In the genomic region with DNA sequence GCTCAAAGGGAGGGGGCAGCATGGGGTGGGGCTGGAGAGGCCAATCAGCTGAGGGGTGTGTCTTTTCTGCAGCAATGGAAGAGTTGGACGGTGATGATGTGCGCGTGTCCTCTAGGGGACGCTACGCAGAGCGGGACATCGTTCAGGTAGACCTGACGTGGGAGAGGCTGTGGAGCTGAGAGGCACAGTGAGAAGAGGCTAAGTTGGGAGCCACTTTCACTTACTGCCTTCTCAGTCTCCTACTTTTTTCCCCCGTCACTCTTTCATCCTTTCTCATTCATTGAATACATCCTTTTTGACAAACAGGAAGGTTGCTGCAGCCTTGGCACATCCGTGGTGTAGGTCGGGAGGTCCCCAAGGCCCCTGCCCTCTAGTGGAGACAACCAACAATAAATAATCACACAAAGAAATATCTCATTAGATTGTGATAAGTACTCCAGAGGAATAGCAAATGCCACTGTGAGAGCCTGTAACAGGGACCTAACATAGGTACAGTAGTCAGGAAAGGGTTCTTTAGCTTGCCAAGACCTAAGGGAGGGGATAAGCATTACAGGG, we compare ENCODE assay signal across 1 cellular context.
TF ChIP-seq lines count a peak whose summit lies in the region.

No MANE protein-coding gene starts in this region.

TF ChIP-seq in neural cell, 6 proteins besides CTCF, POLR2A, EP300 and RAD21 (continued from another document):
- TF ChIP-seq, protein P1, sequence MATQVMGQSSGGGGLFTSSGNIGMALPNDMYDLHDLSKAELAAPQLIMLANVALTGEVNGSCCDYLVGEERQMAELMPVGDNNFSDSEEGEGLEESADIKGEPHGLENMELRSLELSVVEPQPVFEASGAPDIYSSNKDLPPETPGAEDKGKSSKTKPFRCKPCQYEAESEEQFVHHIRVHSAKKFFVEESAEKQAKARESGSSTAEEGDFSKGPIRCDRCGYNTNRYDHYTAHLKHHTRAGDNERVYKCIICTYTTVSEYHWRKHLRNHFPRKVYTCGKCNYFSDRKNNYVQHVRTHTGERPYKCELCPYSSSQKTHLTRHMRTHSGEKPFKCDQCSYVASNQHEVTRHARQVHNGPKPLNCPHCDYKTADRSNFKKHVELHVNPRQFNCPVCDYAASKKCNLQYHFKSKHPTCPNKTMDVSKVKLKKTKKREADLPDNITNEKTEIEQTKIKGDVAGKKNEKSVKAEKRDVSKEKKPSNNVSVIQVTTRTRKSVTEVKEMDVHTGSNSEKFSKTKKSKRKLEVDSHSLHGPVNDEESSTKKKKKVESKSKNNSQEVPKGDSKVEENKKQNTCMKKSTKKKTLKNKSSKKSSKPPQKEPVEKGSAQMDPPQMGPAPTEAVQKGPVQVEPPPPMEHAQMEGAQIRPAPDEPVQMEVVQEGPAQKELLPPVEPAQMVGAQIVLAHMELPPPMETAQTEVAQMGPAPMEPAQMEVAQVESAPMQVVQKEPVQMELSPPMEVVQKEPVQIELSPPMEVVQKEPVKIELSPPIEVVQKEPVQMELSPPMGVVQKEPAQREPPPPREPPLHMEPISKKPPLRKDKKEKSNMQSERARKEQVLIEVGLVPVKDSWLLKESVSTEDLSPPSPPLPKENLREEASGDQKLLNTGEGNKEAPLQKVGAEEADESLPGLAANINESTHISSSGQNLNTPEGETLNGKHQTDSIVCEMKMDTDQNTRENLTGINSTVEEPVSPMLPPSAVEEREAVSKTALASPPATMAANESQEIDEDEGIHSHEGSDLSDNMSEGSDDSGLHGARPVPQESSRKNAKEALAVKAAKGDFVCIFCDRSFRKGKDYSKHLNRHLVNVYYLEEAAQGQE (IDR thresholded peaks at IDR 0.05; ENCODE audit: borderline replicate concordance): no peak
- TF ChIP-seq EZH2 (IDR thresholded peaks at IDR 0.05; ENCODE audit: borderline replicate concordance, insufficient read depth, low read length, poor library complexity, severe bottlenecking) (no peak), MXI1 (conservative IDR thresholded peaks at IDR 0.05; ENCODE audit: poor library complexity, severe bottlenecking) (no peak)
